In the genomic region with DNA sequence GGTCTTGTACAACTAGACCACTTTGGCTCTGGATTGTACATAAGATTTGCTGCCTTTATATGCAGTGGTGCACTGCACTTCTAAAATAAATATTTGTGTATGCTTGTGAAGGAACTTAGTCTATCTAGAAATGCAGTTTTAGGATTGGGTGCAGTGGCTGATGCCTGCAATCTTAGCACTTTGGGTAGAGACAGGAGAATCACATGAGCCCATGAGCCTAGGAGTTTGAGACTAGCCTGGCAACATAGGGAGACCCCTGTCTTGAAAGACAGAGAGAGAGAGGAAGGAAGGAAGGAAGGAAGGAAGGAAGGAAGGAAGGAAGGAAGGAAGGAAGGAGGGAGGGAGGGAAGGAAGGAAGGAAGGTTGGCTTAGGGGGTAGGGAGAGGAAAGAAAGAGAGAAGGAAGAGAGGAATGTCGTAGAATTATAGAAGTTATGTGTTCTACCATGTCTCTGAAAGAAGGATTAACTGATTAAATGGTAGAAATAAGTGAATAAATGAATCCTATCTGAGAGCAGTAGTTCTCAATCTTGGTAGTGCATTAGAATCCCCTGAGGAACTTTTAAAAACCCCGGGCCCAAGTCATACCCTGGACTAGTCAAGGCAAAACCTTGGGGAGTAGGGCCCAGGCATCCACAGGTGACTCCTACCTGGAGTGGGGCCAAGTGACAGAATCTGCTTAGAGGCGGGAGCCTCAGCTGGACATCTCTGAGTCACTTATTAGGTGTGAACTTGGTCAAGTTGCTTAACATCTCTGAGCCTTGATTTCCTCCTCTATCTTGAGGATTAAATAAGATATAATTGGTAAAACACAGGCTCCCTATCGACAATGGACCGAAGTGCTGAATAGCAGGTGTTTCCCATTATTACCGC, we compare ENCODE assay signal across 30 cellular contexts.
"Had no signal": no experiment of that assay in that cellular context is flagged by ENCODE, and none has a peak within 500 bp of the region (broad histone marks: within the 10 kb centered on the region; RNA-seq: fewer than 3 reads in every experiment).

No MANE protein-coding gene starts in this region.

- H3K4me3 Mint-ChIP-seq: activated B cell treated with CpG ODN at 0.5 μM for 24 hours; activated CD4-positive, alpha-beta memory T cell treated with anti-CD3 and anti-CD28 coated beads for 36 hours; activated CD4-positive, alpha-beta T cell treated with anti-CD3 and anti-CD28 coated beads, Interleukin-2, amount 10 ng/mL, durations not matched to agents 24 days and 14 days; activated naive CD8-positive, alpha-beta T cell treated with anti-CD3 and anti-CD28 coated beads, Interleukin-2, amount 50 U/mL, for 24 hours; activated T-cell treated with anti-CD3 and anti-CD28 coated beads, Interleukin-2, amount 50 U/mL, for 4 hours had no signal

- DNase-seq: activated B cell treated with CpG ODN at 0.5 μM for 24 hours; activated CD4-positive, alpha-beta memory T cell treated with anti-CD3 and anti-CD28 coated beads for 36 hours; activated CD4-positive, alpha-beta T cell treated with anti-CD3 and anti-CD28 coated beads for 1 hour; activated CD4-positive, alpha-beta T cell treated with anti-CD3 and anti-CD28 coated beads, Interleukin-2, amount 10 ng/mL, durations not matched to agents 24 days and 14 days; activated CD8-positive, alpha-beta memory T cell treated with anti-CD3 and anti-CD28 coated beads for 24 hours; activated effector memory CD4-positive, alpha-beta T cell treated with anti-CD3 and anti-CD28 coated beads, Interleukin-2, amount 50 U/mL, for 16 hours; activated naive CD4-positive, alpha-beta T cell treated with Interleukin-2 at 50 U/mL for 16 hours; activated naive CD8-positive, alpha-beta T cell treated with anti-CD3 and anti-CD28 coated beads, Interleukin-2, amount 50 U/mL, for 24 hours; activated T-cell treated with anti-CD3 and anti-CD28 coated beads, Interleukin-2, amount 50 U/mL, for 4 hours; amniotic stem cell; body of pancreas; MV-4-11; NCI-H1092 treated with DMSO at 0.1 percent for 48 hours; NCI-H1417 treated with DMSO at 0.1 percent for 48 hours; NCI-H1694; NCI-H2029; NCI-H2107; NCI-H2171 treated with DMSO at 0.1 percent for 48 hours; NCI-H226; NCI-H526; NCI-H774; NK-92 treated with Interleukin-12 subunit alpha and Interleukin-12 subunit beta, amount 100 ng/mL, for 24 hours; OCI-M1; SHP77 treated with DMSO at 0.1 percent for 48 hours; T-helper 2 cell; T1000 had no signal

- H3K4me1 Mint-ChIP-seq: activated CD4-positive, alpha-beta T cell treated with anti-CD3 and anti-CD28 coated beads, Interleukin-2, amount 10 ng/mL, durations not matched to agents 24 days and 14 days had no signal

- H3K36me3 ChIP-seq: ascending aorta, cardiac muscle cell had no signal

- H3K4me3 ChIP-seq: ascending aorta, body of pancreas, cardiac muscle cell had no signal

- H3K27ac Mint-ChIP-seq: activated B cell treated with CpG ODN at 0.5 μM for 24 hours; activated CD4-positive, alpha-beta memory T cell treated with anti-CD3 and anti-CD28 coated beads for 36 hours; activated CD4-positive, alpha-beta T cell treated with anti-CD3 and anti-CD28 coated beads, Interleukin-2, amount 10 ng/mL, durations not matched to agents 24 days and 14 days; activated naive CD8-positive, alpha-beta T cell treated with anti-CD3 and anti-CD28 coated beads, Interleukin-2, amount 50 U/mL, for 24 hours had no signal

- H3K9me3 ChIP-seq: ascending aorta, body of pancreas had no signal

- ATAC-seq: activated naive CD4-positive, alpha-beta T cell treated with anti-CD3 and anti-CD28 coated beads, Interleukin-2, amount 50 U/mL, for 72 hours; activated naive CD8-positive, alpha-beta T cell treated with anti-CD3 and anti-CD28 coated beads, Interleukin-2, amount 50 U/mL, for 24 hours; activated T-cell treated with anti-CD3 and anti-CD28 coated beads, Interleukin-2, amount 50 U/mL, for 4 hours; body of pancreas; Panc1 had no signal

- H3K4me1 ChIP-seq: ascending aorta, body of pancreas had no signal

- H3K27ac ChIP-seq: ascending aorta, body of pancreas, cardiac muscle cell had no signal

- H3K9me3 Mint-ChIP-seq: activated B cell treated with CpG ODN at 0.5 μM for 24 hours; activated naive CD8-positive, alpha-beta T cell treated with anti-CD3 and anti-CD28 coated beads, Interleukin-2, amount 50 U/mL, for 24 hours; activated T-cell treated with anti-CD3 and anti-CD28 coated beads, Interleukin-2, amount 50 U/mL, for 4 hours had no signal

- H3K27me3 Mint-ChIP-seq: activated CD4-positive, alpha-beta memory T cell treated with anti-CD3 and anti-CD28 coated beads for 36 hours; activated CD4-positive, alpha-beta T cell treated with anti-CD3 and anti-CD28 coated beads, Interleukin-2, amount 10 ng/mL, durations not matched to agents 24 days and 14 days had no signal

- H3K27me3 ChIP-seq: ascending aorta, body of pancreas, cardiac muscle cell had no signal
